ENCODE assay signal across 23 cellular contexts in the genomic region with DNA sequence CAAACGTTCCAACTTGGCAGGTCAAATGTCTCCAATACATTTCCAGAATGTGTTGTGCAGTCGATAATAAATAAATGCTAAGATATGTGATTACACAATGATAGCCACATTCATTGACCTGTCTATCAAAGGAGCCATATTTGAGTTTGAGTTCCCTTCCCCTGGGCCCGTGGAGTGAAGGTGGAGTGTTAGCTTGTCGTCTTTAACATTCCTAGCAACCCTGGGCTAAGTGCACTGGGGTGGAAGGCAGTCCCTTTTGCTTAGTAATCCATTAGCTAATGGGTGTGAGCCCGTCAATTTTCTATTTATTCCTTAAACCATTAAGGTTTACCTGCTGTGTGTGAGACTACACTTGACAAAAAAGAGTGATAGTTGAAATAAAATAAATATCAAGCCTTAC.
DNase-seq lines count a peak whose midpoint lies in the region; ATAC-seq and TF ChIP-seq lines count a peak whose summit lies in the region.
"Had no signal": no experiment of that assay in that cellular context is flagged by ENCODE, and none has a peak within 500 bp of the region (broad histone marks: within the 10 kb centered on the region; RNA-seq: fewer than 3 reads in every experiment).

No MANE protein-coding gene starts in this region.

- no peaks in the 10 kb centered on the region for H3K27me3 ChIP-seq in BLaER1
- no peaks in the 10 kb centered on the region for H3K27me3 ChIP-seq in BLaER1 treated with 17β-estradiol and CSF1 and Interleukin-3, amounts not matched to agents 10 nM and 100 nM
- H3K27me3 ChIP-seq: BE2C had no signal

- H3K9ac ChIP-seq in BLaER1: no peak overlapping the region
- H3K9ac ChIP-seq in BLaER1 treated with 17β-estradiol and CSF1 and Interleukin-3, amounts not matched to agents 10 nM and 100 nM: no peak overlapping the region

- peak overlapping the region; percentile 39; the same call in 1 of the 2 replicates for H3K4me2 ChIP-seq in BLaER1
- peak overlapping the region in 6 of 11 experiments; percentile 10 to 37 (median 32); a peak in 6 of 22 replicates for H3K4me2 ChIP-seq in BLaER1 treated with 17β-estradiol and CSF1 and Interleukin-3, amounts not matched to agents 10 nM and 100 nM

- H3K4me1 Mint-ChIP-seq in glutamatergic neuron (ENCODE audit: low read depth, unreplicated experiment) (peaks cover 3% of the 10 kb centered on the region), osteocyte (ENCODE audit: unreplicated experiment) (peaks cover 2% of the 10 kb centered on the region)
- H3K4me1 Mint-ChIP-seq: CD14-positive monocyte; CD4-positive, alpha-beta memory T cell; CD8-positive, alpha-beta memory T cell had no signal

- H3K36me3 Mint-ChIP-seq in glutamatergic neuron (ENCODE audit: unreplicated experiment) (no peaks in the 10 kb centered on the region), osteocyte (ENCODE audit: unreplicated experiment) (no peaks in the 10 kb centered on the region)
- H3K36me3 Mint-ChIP-seq: CD14-positive monocyte; CD4-positive, alpha-beta memory T cell; CD4-positive, CD25-positive, alpha-beta regulatory T cell; CD8-positive, alpha-beta memory T cell had no signal

- H4K20me1 ChIP-seq in BLaER1: no peaks in the 10 kb centered on the region
- no peaks in the 10 kb centered on the region for H4K20me1 ChIP-seq in BLaER1 treated with 17β-estradiol and CSF1 and Interleukin-3, amounts not matched to agents 10 nM and 100 nM

- 0 out of 2 replicates have a peak, but pooled peaks cover 5% of the 10 kb centered on the region for H3K36me3 ChIP-seq in BLaER1
- peaks cover 0 to 11% (median 0%) of the 10 kb centered on the region in 11 experiments; a peak in 2 of 22 replicates for H3K36me3 ChIP-seq in BLaER1 treated with 17β-estradiol and CSF1 and Interleukin-3, amounts not matched to agents 10 nM and 100 nM
- H3K36me3 ChIP-seq: BE2C had no signal

- no peak overlapping the region for H3K4me3 ChIP-seq in BLaER1
- no peak overlapping the region for H3K4me3 ChIP-seq in BLaER1 treated with 17β-estradiol and CSF1 and Interleukin-3, amounts not matched to agents 10 nM and 100 nM
- H3K4me3 ChIP-seq: GM12878 had no signal

- no peak overlapping the region for H3K27ac Mint-ChIP-seq in glutamatergic neuron (ENCODE audit: unreplicated experiment)
- H3K27ac Mint-ChIP-seq in osteocyte (ENCODE audit: unreplicated experiment): no peak overlapping the region
- H3K27ac Mint-ChIP-seq: CD14-positive monocyte; CD4-positive, alpha-beta memory T cell; CD4-positive, CD25-positive, alpha-beta regulatory T cell; CD8-positive, alpha-beta memory T cell had no signal

- H3K27me3 Mint-ChIP-seq in glutamatergic neuron (ENCODE audit: unreplicated experiment) (peaks cover 2% of the 10 kb centered on the region), osteocyte (ENCODE audit: unreplicated experiment) (peaks cover 4% of the 10 kb centered on the region)

- peaks cover 40% of the 10 kb centered on the region for H3K9me3 ChIP-seq in BLaER1
- H3K9me3 ChIP-seq in BLaER1 treated with 17β-estradiol and CSF1 and Interleukin-3, amounts not matched to agents 10 nM and 100 nM (replicated peaks in 1 of 11): peaks cover 0 to 49% (median 32%) of the 10 kb centered on the region in 11 experiments; a peak in 16 of 22 replicates
- H3K9me3 ChIP-seq: BE2C had no signal

- no peak overlapping the region for H3K4me3 Mint-ChIP-seq in glutamatergic neuron (ENCODE audit: unreplicated experiment)
- H3K4me3 Mint-ChIP-seq in osteocyte (ENCODE audit: unreplicated experiment): no peak overlapping the region
- H3K4me3 Mint-ChIP-seq: CD14-positive monocyte; CD4-positive, alpha-beta memory T cell; CD8-positive, alpha-beta memory T cell had no signal

- peak overlapping the region; percentile 54; the same call in 1 of the 2 replicates for H3K27ac ChIP-seq in BLaER1
- H3K27ac ChIP-seq in BLaER1 treated with 17β-estradiol and CSF1 and Interleukin-3, amounts not matched to agents 10 nM and 100 nM: no peak overlapping the region

- no peak for ATAC-seq in esophagus mucosa
- ATAC-seq: GM12878 had no signal

- H3K9me3 Mint-ChIP-seq in glutamatergic neuron (ENCODE audit: unreplicated experiment): no peaks in the 10 kb centered on the region
- peaks cover 3% of the 10 kb centered on the region for H3K9me3 Mint-ChIP-seq in osteocyte (ENCODE audit: unreplicated experiment)
- H3K9me3 Mint-ChIP-seq: CD14-positive monocyte; CD4-positive, alpha-beta memory T cell; CD4-positive, CD25-positive, alpha-beta regulatory T cell; CD8-positive, alpha-beta memory T cell had no signal

- no peak for TF ChIP-seq CTCF in glutamatergic neuron (IDR thresholded peaks at IDR 0.05; ENCODE audit: partially characterized antibody, unreplicated experiment)
- no peak for TF ChIP-seq CTCF in osteocyte (IDR thresholded peaks at IDR 0.05)

- peaks cover 52% of the 10 kb centered on the region for H3K4me1 ChIP-seq in BLaER1
- H3K4me1 ChIP-seq in BLaER1 treated with 17β-estradiol and CSF1 and Interleukin-3, amounts not matched to agents 10 nM and 100 nM: peaks cover 0 to 53% (median 32%) of the 10 kb centered on the region in 10 experiments; a peak in 17 of 20 replicates
- H3K4me1 ChIP-seq: BE2C had no signal

- DNase-seq in glutamatergic neuron (peak; percentile 33), T1000 (lab: John Stamatoyannopoulos, UW) (no peak), osteocyte (ENCODE audit: extremely low spot score, unreplicated experiment) (no peak)
- DNase-seq: 8988T; ACHN; BE2C; C1 segment of cervical spinal cord; CD4-positive, alpha-beta memory T cell; CD4-positive, CD25-positive, alpha-beta regulatory T cell; CD8-positive, alpha-beta memory T cell; COR-L47; DMS 273 treated with DMSO at 0.1 percent for 48 hours; DMS153; DMS53; DMS79; DND-41; EL; GDM1 had no signal
